Comparison of ENCODE assay signal across 17 cellular contexts in the genomic region with DNA sequence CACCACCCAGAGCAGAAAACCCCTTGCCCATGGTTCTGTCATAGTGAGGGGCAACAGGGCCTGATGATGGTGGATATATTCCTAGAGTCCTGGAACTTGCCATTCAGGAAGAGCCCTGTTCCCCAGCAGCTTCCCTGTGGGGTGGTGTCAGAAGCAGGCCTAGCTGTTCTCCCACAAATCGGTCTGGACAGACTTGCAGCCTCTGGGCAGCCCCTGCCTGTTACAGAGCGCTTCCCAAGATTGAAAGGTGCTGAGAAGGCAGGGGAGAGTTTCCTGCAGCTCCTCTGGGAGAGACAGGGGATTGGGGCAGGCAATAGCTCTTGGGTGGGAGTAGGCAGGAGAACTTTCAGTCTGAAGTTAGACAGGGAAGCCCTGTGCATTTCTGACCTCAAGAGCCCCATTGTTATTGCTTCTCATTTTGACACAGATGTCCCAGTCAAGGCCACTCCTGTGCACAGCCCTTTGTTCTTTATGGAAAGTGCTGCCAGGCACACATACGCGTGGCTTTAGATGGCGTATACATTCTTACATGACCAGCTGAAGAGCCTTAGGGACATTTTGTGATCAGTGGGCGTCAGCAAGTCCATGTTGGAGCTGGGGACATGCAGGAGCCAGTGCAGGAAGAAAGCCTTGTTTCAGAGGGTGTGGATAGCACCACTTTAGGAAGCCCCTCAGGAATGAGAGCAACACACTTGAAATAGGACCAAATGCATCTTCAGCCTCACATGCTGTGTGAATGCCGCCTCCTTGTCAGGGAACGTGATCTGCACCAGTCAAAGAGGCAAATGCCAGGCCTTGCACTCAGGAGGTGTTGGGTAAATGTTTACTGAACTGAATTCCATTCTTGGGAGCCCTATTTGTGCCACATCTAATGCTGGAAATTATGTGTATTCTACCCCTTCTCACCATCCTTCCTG.
DNase-seq lines count a peak whose midpoint lies in the region; ATAC-seq lines count a peak whose summit lies in the region.
"Had no signal": no experiment of that assay in that cellular context is flagged by ENCODE, and none has a peak within 500 bp of the region (broad histone marks: within the 10 kb centered on the region; RNA-seq: fewer than 3 reads in every experiment).

No MANE protein-coding gene starts in this region.

- H3K4me1 Mint-ChIP-seq in activated T-cell treated with anti-CD3 and anti-CD28 coated beads, Interleukin-2, amount 50 U/mL, for 72 hours (ENCODE audit: low read depth): peaks cover 26% of the 10 kb centered on the region
- peaks cover 15 to 33% (median 23%) of the 10 kb centered on the region in 7 donors for H3K4me1 Mint-ChIP-seq in naive thymus-derived CD4-positive, alpha-beta T cell

- H2BK120ac ChIP-seq in trophoblast cell (ENCODE audit: insufficient read depth, low read length, poor library complexity): no peak overlapping the region

- no peak overlapping the region for H3K23ac ChIP-seq in trophoblast cell (ENCODE audit: low read length)

- peak overlapping the region; percentile 17 for H3K14ac ChIP-seq in trophoblast cell (ENCODE audit: low read length)

- H3K4me3 Mint-ChIP-seq in activated T-cell treated with anti-CD3 and anti-CD28 coated beads, Interleukin-2, amount 50 U/mL, for 72 hours: no peak overlapping the region
- no peak overlapping the region for H3K4me3 Mint-ChIP-seq in naive thymus-derived CD4-positive, alpha-beta T cell
- H3K4me3 Mint-ChIP-seq: WTC11 had no signal

- H3K27ac ChIP-seq in right cardiac atrium (ENCODE audit: low read length) (peak overlapping the region; percentile 94), trophoblast cell (ENCODE audit: low read depth, low read length) (no peak overlapping the region)
- no peak overlapping the region for H3K27ac ChIP-seq in naive thymus-derived CD4-positive, alpha-beta T cell (ENCODE audit: low read depth, low read length)
- H3K27ac ChIP-seq: ovary, uterus had no signal

- no peak overlapping the region for H3K27ac Mint-ChIP-seq in activated T-cell treated with anti-CD3 and anti-CD28 coated beads, Interleukin-2, amount 50 U/mL, for 72 hours
- H3K27ac Mint-ChIP-seq in naive thymus-derived CD4-positive, alpha-beta T cell: no peak overlapping the region
- H3K27ac Mint-ChIP-seq: WTC11 had no signal

- no peak overlapping the region for H3K4me2 ChIP-seq in trophoblast cell (ENCODE audit: low read length)

- H3K79me2 ChIP-seq in trophoblast cell (ENCODE audit: control insufficient read depth, insufficient read depth, low read length, poor library complexity): no peaks in the 10 kb centered on the region

- peaks cover 7% of the 10 kb centered on the region for H3K79me1 ChIP-seq in trophoblast cell (ENCODE audit: low read length)

- H3K27me3 ChIP-seq in right cardiac atrium (ENCODE audit: control insufficient read depth, insufficient read depth) (no peaks in the 10 kb centered on the region), trophoblast cell (ENCODE audit: insufficient read depth, low read length) (no peaks in the 10 kb centered on the region)
- H3K27me3 ChIP-seq in naive thymus-derived CD4-positive, alpha-beta T cell (ENCODE audit: control insufficient read depth in 2 of 2, insufficient read depth in 2 of 2, low read length in 2 of 2): no peaks in the 10 kb centered on the region
- H3K27me3 ChIP-seq: ovary, spleen, uterus had no signal

- H4K91ac ChIP-seq in trophoblast cell (ENCODE audit: low read depth, low read length): peak overlapping the region; percentile 21

- no peaks in the 10 kb centered on the region for H3K36me3 ChIP-seq in trophoblast cell (ENCODE audit: control insufficient read depth in 1 of 2, insufficient read depth in 2 of 2, low read length in 2 of 2)
- no peaks in the 10 kb centered on the region for H3K36me3 ChIP-seq in naive thymus-derived CD4-positive, alpha-beta T cell (ENCODE audit: control insufficient read depth in 2 of 3, insufficient read depth in 3 of 3, low read length in 3 of 3)
- H3K36me3 ChIP-seq: ovary, spleen, uterus had no signal

- no peak overlapping the region for H4K8ac ChIP-seq in trophoblast cell (ENCODE audit: low read depth, low read length)

- H3K4me1 ChIP-seq in right cardiac atrium (ENCODE audit: control insufficient read depth, insufficient read depth, low read length) (peaks cover 40% of the 10 kb centered on the region), trophoblast cell (ENCODE audit: control insufficient read depth in 1 of 2, insufficient read depth in 2 of 2, low read length in 2 of 2) (peaks cover 30 to 42% of the 10 kb centered on the region in 2 experiments)
- H3K4me1 ChIP-seq in naive thymus-derived CD4-positive, alpha-beta T cell (ENCODE audit: control insufficient read depth in 2 of 2, insufficient read depth in 2 of 2, low read length in 2 of 2): peaks cover 8 to 31% of the 10 kb centered on the region in 2 donors
- H3K4me1 ChIP-seq: uterus had no signal

- POLR2A ChIA-PET in naive thymus-derived CD4-positive, alpha-beta T cell (lab: Charles Lee): no interaction called here

- H3K36me3 Mint-ChIP-seq in activated T-cell treated with anti-CD3 and anti-CD28 coated beads, Interleukin-2, amount 50 U/mL, for 72 hours (ENCODE audit: insufficient read depth in 2 of 2): no peaks in the 10 kb centered on the region
- no peaks in the 10 kb centered on the region for H3K36me3 Mint-ChIP-seq in naive thymus-derived CD4-positive, alpha-beta T cell
- H3K36me3 Mint-ChIP-seq: WTC11 had no signal

- no peak overlapping the region for H2AFZ ChIP-seq in trophoblast cell (ENCODE audit: insufficient read depth, low read length, poor library complexity)

- WGBS in right cardiac atrium: 74% methylated on average over 8 of the region's 8 CpGs
- WGBS in trophoblast cell (ENCODE audit: extremely low coverage, insufficient coverage, insufficient read length): no CpG with 5 or more reads among the region's 8 CpGs

- H3K9me3 ChIP-seq in right cardiac atrium (ENCODE audit: control insufficient read depth, low read length): no peaks in the 10 kb centered on the region
- peaks cover 2% of the 10 kb centered on the region for H3K9me3 ChIP-seq in trophoblast cell (ENCODE audit: insufficient read depth, low read depth, low read length)
- no peaks in the 10 kb centered on the region for H3K9me3 ChIP-seq in naive thymus-derived CD4-positive, alpha-beta T cell (ENCODE audit: control insufficient read depth in 2 of 3, low read length in 3 of 3)
- H3K9me3 ChIP-seq: ovary, spleen, uterus had no signal

- in situ Hi-C loops in SK-MEL-5 (cut with HindIII; ENCODE audit: low pct_unique_long_range_greater_than_20kb, low sequenced_read_pairs): no loop called here

- no peak overlapping the region for H4K12ac ChIP-seq in trophoblast cell (ENCODE audit: low read depth, low read length)

- peak overlapping the region; percentile 46 for H2BK12ac ChIP-seq in trophoblast cell (ENCODE audit: low read length)

- CTCF ChIA-PET in naive thymus-derived CD4-positive, alpha-beta T cell (lab: Charles Lee): no interaction called here

- peak overlapping the region; percentile 13 for H2AK5ac ChIP-seq in trophoblast cell (ENCODE audit: low read length)

- peaks cover 5% of the 10 kb centered on the region for H3K27me3 Mint-ChIP-seq in activated T-cell treated with anti-CD3 and anti-CD28 coated beads, Interleukin-2, amount 50 U/mL, for 72 hours (ENCODE audit: low read depth)
- H3K27me3 Mint-ChIP-seq in naive thymus-derived CD4-positive, alpha-beta T cell: peaks cover 0 to 34% (median 0%) of the 10 kb centered on the region in 5 donors

- H3K4ac ChIP-seq in trophoblast cell (ENCODE audit: low read depth, low read length): no peak overlapping the region

- DNase-seq in Ammon's horn (ENCODE audit: low spot score) (peak; percentile 87), SK-MEL-5 (ENCODE audit: low read depth, low spot score) (peak; percentile 46), right cardiac atrium (peak in 1 of 3 donors; percentile 60), trophoblast cell (no peak), NCI-H82 (lab: John Stamatoyannopoulos, UW) (no peak), GOT3 (lab: John Stamatoyannopoulos, UW) (no peak)
- DNase-seq in activated T-cell treated with anti-CD3 and anti-CD28 coated beads, Interleukin-2, amount 50 U/mL, for 72 hours: no peak
- no peak for DNase-seq in naive thymus-derived CD4-positive, alpha-beta T cell
- DNase-seq: ACHN; activated effector memory CD4-positive, alpha-beta T cell treated with Interleukin-2 at 50 U/mL for 16 hours; cortex of kidney; ovary; SHP77; spleen; uterus had no signal

- intact Hi-C loops in right cardiac atrium (cut with DNase I): loop anchor here in 1 of 4 donors (10.0 kb wide), 1 partner anchor 214 kb away; no protein-coding TSS in a partner anchor
- intact Hi-C loops in naive thymus-derived CD4-positive, alpha-beta T cell (cut with micrococcal nuclease): no loop called here

- H3K18ac ChIP-seq in trophoblast cell (ENCODE audit: low read length): no peak overlapping the region

- H2BK5ac ChIP-seq in trophoblast cell (ENCODE audit: low read depth, low read length, poor library complexity): peak overlapping the region; percentile 16

- ATAC-seq in right cardiac atrium: peak in 1 of 2 donors; percentile 12
- no peak for ATAC-seq in activated T-cell treated with anti-CD3 and anti-CD28 coated beads, Interleukin-2, amount 50 U/mL, for 72 hours (replicated peaks in 1 of 2)
- ATAC-seq in naive thymus-derived CD4-positive, alpha-beta T cell: no peak
- ATAC-seq: esophagus mucosa, WTC11 had no signal

- no peak overlapping the region for H3K9ac ChIP-seq in trophoblast cell (ENCODE audit: low read length)

- H3K4me3 ChIP-seq in right cardiac atrium (ENCODE audit: low read length) (no peak overlapping the region), trophoblast cell (ENCODE audit: low read depth, low read length) (no peak overlapping the region)
- no peak overlapping the region for H3K4me3 ChIP-seq in naive thymus-derived CD4-positive, alpha-beta T cell (ENCODE audit: low read length)
- H3K4me3 ChIP-seq: ovary, spleen, uterus had no signal

- no peaks in the 10 kb centered on the region for H3K9me3 Mint-ChIP-seq in activated T-cell treated with anti-CD3 and anti-CD28 coated beads, Interleukin-2, amount 50 U/mL, for 72 hours
- H3K9me3 Mint-ChIP-seq in naive thymus-derived CD4-positive, alpha-beta T cell: no peaks in the 10 kb centered on the region
- H3K9me3 Mint-ChIP-seq: WTC11 had no signal

Comparison
In these comparisons a context has a peak if more than half of its experiments do, and no peak if none do; other contexts are left out.
1. DNase-seq: peak in Ammon's horn (single experiment) and SK-MEL-5 (single experiment); none in trophoblast cell (0 of 2), activated T-cell treated with anti-CD3 and anti-CD28 coated beads, Interleukin-2, amount 50 U/mL, for 72 hours (0 of 2), NCI-H82 (single experiment), GOT3 (single experiment) and naive thymus-derived CD4-positive, alpha-beta T cell (0 of 9).